ENCODE assay signal across 22 cellular contexts in genomic region chr17:81025065-81025751, GRCh38. TPM values are rescaled to one million over a fixed set of nuclear protein-coding genes. Genes with fewer than 3 reads are reported as not detected.
DNase-seq lines count a peak whose midpoint lies in the region; ATAC-seq and TF ChIP-seq lines count a peak whose summit lies in the region.
"Had no signal": no experiment of that assay in that cellular context is flagged by ENCODE, and none has a peak within 500 bp of the region (broad histone marks: within the 10 kb centered on the region; RNA-seq: fewer than 3 reads in every experiment).

No MANE protein-coding gene starts in this region.

- no peaks in the 10 kb centered on the region for H3K36me3 Mint-ChIP-seq in WTC11
- H3K36me3 Mint-ChIP-seq in neural crest cell (ENCODE audit: low read depth) = no peaks in the 10 kb centered on the region

- no peaks in the 10 kb centered on the region for H3K9me3 ChIP-seq in gastroesophageal sphincter
- no peaks in the 10 kb centered on the region for H3K9me3 ChIP-seq in tibial nerve
- H3K9me3 ChIP-seq: adrenal gland had no signal

- peaks cover 31% of the 10 kb centered on the region for H3K27me3 ChIP-seq in gastroesophageal sphincter
- peaks cover 0 to 31% of the 10 kb centered on the region in 2 donors for H3K27me3 ChIP-seq in tibial nerve

- H3K27me3 Mint-ChIP-seq in WTC11 (ENCODE audit: low read depth) (peaks cover 3% of the 10 kb centered on the region; the same call in 1 of the 2 replicates), neural crest cell (ENCODE audit: low read depth) (peaks cover 9% of the 10 kb centered on the region)

- DNase-seq in WTC11 (ENCODE audit: low spot score) (no peak), neural crest cell (ENCODE audit: low read depth, low spot score) (no peak), tibial nerve (ENCODE audit: low spot score in 2 of 2) (no peak), ACHN (no peak), NCI-H146 (lab: John Stamatoyannopoulos, UW) (no peak)
- DNase-seq: activated CD8-positive, alpha-beta memory T cell treated with anti-CD3 and anti-CD28 coated beads for 24 hours; Calu3; endodermal cell; NCI-H2081; NCI-H510A treated with DMSO at 0.1 percent for 48 hours; SHP77 treated with DMSO at 0.1 percent for 48 hours; T-helper 17 cell had no signal

- peaks cover 5% of the 10 kb centered on the region for H3K4me1 Mint-ChIP-seq in WTC11
- peaks cover 17% of the 10 kb centered on the region for H3K4me1 Mint-ChIP-seq in neural crest cell

- peaks cover 6% of the 10 kb centered on the region for H3K9me3 Mint-ChIP-seq in WTC11
- no peaks in the 10 kb centered on the region for H3K9me3 Mint-ChIP-seq in neural crest cell
- H3K9me3 Mint-ChIP-seq: central memory CD8-positive, alpha-beta T cell; endodermal cell had no signal

- no peak overlapping the region for H3K4me3 ChIP-seq in gastroesophageal sphincter
- no peak overlapping the region for H3K4me3 ChIP-seq in tibial nerve
- H3K4me3 ChIP-seq: adrenal gland, K562 had no signal

- in situ Hi-C loops in ACHN (cut with HindIII; ENCODE audit: low pct_ligation_motif_present, low pct_unique_long_range_greater_than_20kb, low sequenced_read_pairs) = no loop called here

- peak overlapping the region in 2 of 4 donors; percentile 70 to 74 for H3K27ac ChIP-seq in gastroesophageal sphincter
- H3K27ac ChIP-seq in tibial nerve = peak overlapping the region; percentile 82 to 97 (median 90)
- H3K27ac ChIP-seq: adrenal gland had no signal

- H3K27ac Mint-ChIP-seq in WTC11 (no peak overlapping the region), neural crest cell (ENCODE audit: unreplicated experiment) (no peak overlapping the region)
- H3K27ac Mint-ChIP-seq: activated T-helper 1 cell treated with anti-CD3 and anti-CD28 coated beads, Interleukin-12 subunit alpha, Interleukin-12 subunit beta, Interleukin-2, Interleukin-4 antibody, amounts not matched to agents 30 ng/mL and 10 ng/mL and 1 ng/mL, durations not matched to agents 14 hours and 24 hours and 36 hours; B cell; endodermal cell; progenitor cell of endocrine pancreas; stimulated activated naive CD8-positive, alpha-beta T cell treated with anti-CD3 and anti-CD28 coated beads, Interleukin-15, Interleukin-2, amounts not matched to agents 100 ng/mL and 50 ng/mL, for 24 hours; T-helper 17 cell had no signal

- TF ChIP-seq POLR2A in gastroesophageal sphincter (IDR thresholded peaks at IDR 0.05) (no peak), tibial nerve (IDR thresholded peaks at IDR 0.05) (no peak)

- CTCF ChIA-PET in WTC11 (lab: Charles Lee) = interaction anchor here (0.6 to 3.8 kb wide), 6 partner anchors 11 to 198 kb away, joined by 3 to 30 read pairs (median 4); partner anchors contain the start of gene CEP131

- TF ChIP-seq EP300 in gastroesophageal sphincter (IDR thresholded peaks at IDR 0.05) (no peak), tibial nerve (IDR thresholded peaks at IDR 0.05) (peak in 1 of 2 donors; percentile 68)

- H3K36me3 ChIP-seq in gastroesophageal sphincter (no peaks in the 10 kb centered on the region), tibial nerve (no peaks in the 10 kb centered on the region)
- H3K36me3 ChIP-seq: adrenal gland had no signal

- 62 to 92% methylated on average over 6 of the region's 16 CpGs for WGBS in gastroesophageal sphincter (ENCODE audit: low coverage in 1 of 2), 2 donors
- 34 to 52% methylated on average over 16 of the region's 16 CpGs for WGBS in tibial nerve, 2 donors

- TF ChIP-seq CTCF in WTC11 (IDR thresholded peaks at IDR 0.05) (no peak), gastroesophageal sphincter (IDR thresholded peaks at IDR 0.05) (no peak), neural crest cell (conservative IDR thresholded peaks at IDR 0.05) (no peak), tibial nerve (IDR thresholded peaks at IDR 0.05) (peak in 2 of 5 experiments; percentile 28 to 46)

- H3K4me3 Mint-ChIP-seq in WTC11 (no peak overlapping the region), neural crest cell (peak overlapping the region; percentile 41)
- H3K4me3 Mint-ChIP-seq: activated T-helper 1 cell treated with anti-CD3 and anti-CD28 coated beads, Interleukin-12 subunit alpha, Interleukin-12 subunit beta, Interleukin-2, Interleukin-4 antibody, amounts not matched to agents 30 ng/mL and 10 ng/mL and 1 ng/mL, durations not matched to agents 14 hours and 24 hours and 36 hours; B cell; central memory CD8-positive, alpha-beta T cell; endodermal cell; stimulated activated naive CD8-positive, alpha-beta T cell treated with anti-CD3 and anti-CD28 coated beads, Interleukin-15, Interleukin-2, amounts not matched to agents 100 ng/mL and 50 ng/mL, for 24 hours; T-helper 17 cell had no signal

- peaks cover 0 to 73% (median 34%) of the 10 kb centered on the region in 3 donors for H3K4me1 ChIP-seq in gastroesophageal sphincter
- peaks cover 0 to 75% (median 46%) of the 10 kb centered on the region in 4 donors for H3K4me1 ChIP-seq in tibial nerve

- POLR2A ChIA-PET in WTC11 (lab: Charles Lee) = no interaction called here

- ATAC-seq in WTC11 (no peak), gastroesophageal sphincter (peak; percentile 16), HG02970 (IDR thresholded peaks at IDR 0.05; ENCODE audit: low FRiP score, unreplicated experiment) (no peak)
- ATAC-seq: K562, left colon, T-helper 17 cell had no signal

TF ChIP-seq in WTC11, 78 proteins besides CTCF, POLR2A, EP300 and RAD21:
- TF ChIP-seq EMX1 (CRISPR knock-in tag; IDR thresholded peaks at IDR 0.05) (no peak), ATF1 (CRISPR knock-in tag; IDR thresholded peaks at IDR 0.05) (no peak), ZBTB21 (CRISPR knock-in tag; IDR thresholded peaks at IDR 0.05; ENCODE audit: borderline replicate concordance) (no peak), ZNF232 (CRISPR knock-in tag; IDR thresholded peaks at IDR 0.05) (no peak), GABPB1 (CRISPR knock-in tag; IDR thresholded peaks at IDR 0.05) (peak; percentile 18; the same call in 1 of the 2 replicates), ZNF671 (CRISPR knock-in tag; IDR thresholded peaks at IDR 0.05) (no peak), MAX (CRISPR knock-in tag; IDR thresholded peaks at IDR 0.05) (no peak), ELF4 (CRISPR knock-in tag; IDR thresholded peaks at IDR 0.05; ENCODE audit: low read depth) (no peak)

RNA-seq across cellular contexts. Expression of gene BAIAP2, which starts 9.7 kb away (rescaled TPM):
- total RNA-seq in WTC11 (2021) (16.9 to 20.7 TPM (median 18.4 TPM) in 3 replicates), gastroesophageal sphincter (10 to 100 TPM; 32.7 to 54.9 (median 40.6) TPM), neural crest cell (47.5 and 53.6 TPM in 2 replicates), tibial nerve (10 to 100 TPM; 49.5 to 81.2 (median 66.9) TPM)

RNA-seq across cellular contexts. Expression of gene CHMP6, which starts 33.6 kb away (rescaled TPM):
- total RNA-seq in WTC11 (2021) (15.0 to 23.1 TPM (median 19.6 TPM) in 3 replicates), gastroesophageal sphincter (10 to 100 TPM; 17.6 to 26.0 (median 19.0) TPM), neural crest cell (32.7 and 33.2 TPM in 2 replicates), tibial nerve (10 to 100 TPM; 30.6 to 46.3 (median 40.2) TPM)
